Comparison of ENCODE assay signal across 11 cellular contexts in genomic region chr7:156998988-156999610, GRCh38. TPM values are rescaled to one million over a fixed set of nuclear protein-coding genes. Genes with fewer than 3 reads are reported as not detected.
A peak's percentile ranks its signal among the peaks of the same experiment; 100 is the strongest.
DNase-seq lines count a peak whose midpoint lies in the region; ATAC-seq and TF ChIP-seq lines count a peak whose summit lies in the region.
"Had no signal": no experiment of that assay in that cellular context is flagged by ENCODE, and none has a peak within 500 bp of the region (broad histone marks: within the 10 kb centered on the region; RNA-seq: fewer than 3 reads in every experiment).

No MANE protein-coding gene starts in this region.

- intact Hi-C loops in heart left ventricle (cut with DNase I): no loop called here
- intact Hi-C loops in Right ventricle myocardium superior (cut with DNase I): no loop called here
- intact Hi-C loops in breast epithelium (cut with DNase I; ENCODE audit: low total_unique reads): no loop called here
- intact Hi-C loops in activated CD4-positive, alpha-beta memory T cell treated with anti-CD3 and anti-CD28 coated beads for 36 hours (cut with micrococcal nuclease): no loop called here

- no peak for TF ChIP-seq CTCF in heart left ventricle (IDR thresholded peaks at IDR 0.05)
- TF ChIP-seq CTCF in breast epithelium (IDR thresholded peaks at IDR 0.05): no peak

- H3K4me1 Mint-ChIP-seq in activated CD4-positive, alpha-beta memory T cell treated with anti-CD3 and anti-CD28 coated beads for 36 hours (ENCODE audit: low read depth): peaks cover 22% of the 10 kb centered on the region

- H3K4me3 Mint-ChIP-seq in activated CD4-positive, alpha-beta memory T cell treated with anti-CD3 and anti-CD28 coated beads for 36 hours: no peak overlapping the region
- H3K4me3 Mint-ChIP-seq: T-helper 1 cell treated with Interleukin-12 subunit alpha and Interleukin-12 subunit beta and Interleukin-4 antibody, amounts not matched to agents 30 μg/mL and 1 μg/mL, for 36 hours had no signal

- DNase-seq in heart left ventricle: no peak
- no peak for DNase-seq in Right ventricle myocardium superior
- DNase-seq in breast epithelium (ENCODE audit: low spot score in 2 of 2): no peak
- no peak for DNase-seq in activated CD4-positive, alpha-beta memory T cell treated with anti-CD3 and anti-CD28 coated beads for 36 hours
- DNase-seq: Kasumi-1, midbrain had no signal

- no peaks in the 10 kb centered on the region for H3K36me3 ChIP-seq in heart left ventricle
- H3K36me3 ChIP-seq in breast epithelium: no peaks in the 10 kb centered on the region
- H3K36me3 ChIP-seq in mesodermal cell (ENCODE audit: control insufficient read depth, insufficient read depth, low read length): no peaks in the 10 kb centered on the region
- H3K36me3 ChIP-seq in urinary bladder (ENCODE audit: insufficient read depth): no peaks in the 10 kb centered on the region

- H3K9me3 ChIP-seq in heart left ventricle: peaks cover 0 to 9% (median 0%) of the 10 kb centered on the region in 12 donors
- no peaks in the 10 kb centered on the region for H3K9me3 ChIP-seq in breast epithelium
- no peaks in the 10 kb centered on the region for H3K9me3 ChIP-seq in mesodermal cell (ENCODE audit: control insufficient read depth, low read length)

- no peak for TF ChIP-seq POLR2A in heart left ventricle (IDR thresholded peaks at IDR 0.05)
- TF ChIP-seq POLR2A in breast epithelium (IDR thresholded peaks at IDR 0.05): no peak

- H3K27ac Mint-ChIP-seq in activated CD4-positive, alpha-beta memory T cell treated with anti-CD3 and anti-CD28 coated beads for 36 hours: no peak overlapping the region
- H3K27ac Mint-ChIP-seq: T-helper 1 cell treated with Interleukin-12 subunit alpha and Interleukin-12 subunit beta and Interleukin-4 antibody, amounts not matched to agents 30 μg/mL and 1 μg/mL, for 36 hours had no signal

- H3K4me3 ChIP-seq in heart left ventricle (peak overlapping the region; percentile 16 to 55 (median 42)), breast epithelium (peak overlapping the region; percentile 37 to 74 (median 49)), mesodermal cell (ENCODE audit: extremely low read depth, insufficient read depth, low read length, poor library complexity, severe bottlenecking) (peak overlapping the region; percentile 18), urinary bladder (ENCODE audit: low read depth, low read length) (peak overlapping the region; percentile 59)

- 38 to 50% (median 46%) methylated on average over 13 of the region's 13 CpGs for WGBS in heart left ventricle, 4 donors
- WGBS in mesodermal cell (ENCODE audit: insufficient coverage in 2 of 2), 2 experiments: 11 to 12% methylated on average over 11 to 12 of the region's 13 CpGs
- 43% methylated on average over 13 of the region's 13 CpGs for WGBS in urinary bladder

- no peaks in the 10 kb centered on the region for H3K36me3 Mint-ChIP-seq in activated CD4-positive, alpha-beta memory T cell treated with anti-CD3 and anti-CD28 coated beads for 36 hours

- H3K4me1 ChIP-seq in heart left ventricle (peaks cover 0 to 36% (median 19%) of the 10 kb centered on the region in 12 donors), breast epithelium (peaks cover 0 to 14% of the 10 kb centered on the region in 2 donors), mesodermal cell (ENCODE audit: control insufficient read depth, insufficient read depth, low read length, poor library complexity, severe bottlenecking) (peaks cover 18% of the 10 kb centered on the region), urinary bladder (ENCODE audit: insufficient read depth) (peaks cover 1% of the 10 kb centered on the region)

- no peaks in the 10 kb centered on the region for H3K9me3 Mint-ChIP-seq in activated CD4-positive, alpha-beta memory T cell treated with anti-CD3 and anti-CD28 coated beads for 36 hours
- H3K9me3 Mint-ChIP-seq: T-helper 1 cell treated with Interleukin-12 subunit alpha and Interleukin-12 subunit beta and Interleukin-4 antibody, amounts not matched to agents 30 μg/mL and 1 μg/mL, for 36 hours had no signal

- POLR2A ChIA-PET in activated CD4-positive, alpha-beta memory T cell treated with anti-CD3 and anti-CD28 coated beads for 36 hours (lab: Charles Lee): no interaction called here

- no peak overlapping the region for H3K27ac ChIP-seq in heart left ventricle
- H3K27ac ChIP-seq in breast epithelium: no peak overlapping the region
- no peak overlapping the region for H3K27ac ChIP-seq in mesodermal cell (ENCODE audit: low read depth, low read length, severe bottlenecking)
- no peak overlapping the region for H3K27ac ChIP-seq in urinary bladder (ENCODE audit: low read depth)

- ATAC-seq in heart left ventricle (no peak), Right ventricle myocardium superior (ENCODE audit: poor library complexity) (no peak), HG02798 (IDR thresholded peaks at IDR 0.05; ENCODE audit: poor library complexity, unreplicated experiment) (no peak), HG03108 (IDR thresholded peaks at IDR 0.05; ENCODE audit: unreplicated experiment) (no peak)

- H3K27me3 ChIP-seq in heart left ventricle (peaks cover 45 to 98% (median 71%) of the 10 kb centered on the region in 9 donors), breast epithelium (peaks cover 8 to 68% of the 10 kb centered on the region in 2 donors)

- CTCF ChIA-PET in activated CD4-positive, alpha-beta memory T cell treated with anti-CD3 and anti-CD28 coated beads for 36 hours (lab: Charles Lee): no interaction called here

- peaks cover 54% of the 10 kb centered on the region for H3K27me3 Mint-ChIP-seq in activated CD4-positive, alpha-beta memory T cell treated with anti-CD3 and anti-CD28 coated beads for 36 hours

RNA-seq across cellular contexts. Expression of gene MNX1, which starts 11.4 kb away (rescaled TPM):
- total RNA-seq in heart left ventricle: not detected
- polyA plus RNA-seq in heart left ventricle: not detected
- not detected for total RNA-seq in Right ventricle myocardium superior
- under 1 TPM in 2 of 3 donors, not detected in 1; 0.15 to 0.33 TPM for total RNA-seq in breast epithelium
- not detected for polyA plus RNA-seq in mesodermal cell (2013, experiment 1 of 2)
- not detected for polyA plus RNA-seq in mesodermal cell (2013, experiment 2 of 2)
- not detected for total RNA-seq in urinary bladder
- not detected for polyA plus RNA-seq in urinary bladder
- not detected for total RNA-seq in activated CD4-positive, alpha-beta memory T cell treated with anti-CD3 and anti-CD28 coated beads for 36 hours

RNA-seq across cellular contexts. Expression of gene NOM1, which starts 49.6 kb away (rescaled TPM):
- 10 to 100 TPM in 3 of 9 donors, 1 to 10 TPM in 6; 6.0 to 12.2 (median 9.1) TPM for total RNA-seq in heart left ventricle
- polyA plus RNA-seq in heart left ventricle: 1 to 10 TPM; 6.6 to 9.0 TPM
- total RNA-seq in Right ventricle myocardium superior: 9.7 TPM
- total RNA-seq in breast epithelium: 10 to 100 TPM; 17.1 to 31.5 (median 25.2) TPM
- 16.7 TPM for polyA plus RNA-seq in mesodermal cell (2013, experiment 1 of 2)
- polyA plus RNA-seq in mesodermal cell (2013, experiment 2 of 2): 10.8 TPM
- total RNA-seq in urinary bladder: 24.7 TPM
- polyA plus RNA-seq in urinary bladder: 9.2 TPM
- 10 to 100 TPM; 29.2 to 31.3 TPM for total RNA-seq in activated CD4-positive, alpha-beta memory T cell treated with anti-CD3 and anti-CD28 coated beads for 36 hours
